Comparison of ENCODE assay signal across 1 cellular context in the genomic region with DNA sequence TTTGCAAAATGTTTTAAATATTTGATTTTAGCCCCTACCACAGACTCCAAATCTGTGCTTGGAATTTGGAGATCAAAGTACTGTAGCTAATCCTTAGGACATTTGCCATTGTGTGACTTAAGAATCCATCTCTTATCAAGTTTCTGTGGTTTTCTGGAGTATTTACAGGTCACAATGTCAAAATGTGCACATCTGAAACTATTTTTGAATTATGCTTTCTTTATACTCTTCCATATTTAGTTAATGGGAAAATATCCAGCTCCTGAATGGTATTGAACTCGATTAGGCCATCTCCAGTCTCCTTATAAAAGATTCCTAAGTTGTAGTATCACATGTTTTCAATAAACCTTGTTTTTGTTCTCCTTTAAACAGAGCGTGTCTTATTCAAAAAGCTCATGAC.
TF ChIP-seq lines count a peak whose summit lies in the region.

No MANE protein-coding gene starts in this region.

TF ChIP-seq in GM23338, 12 proteins besides CTCF, POLR2A, EP300 and RAD21:
- TF ChIP-seq, protein P1, sequence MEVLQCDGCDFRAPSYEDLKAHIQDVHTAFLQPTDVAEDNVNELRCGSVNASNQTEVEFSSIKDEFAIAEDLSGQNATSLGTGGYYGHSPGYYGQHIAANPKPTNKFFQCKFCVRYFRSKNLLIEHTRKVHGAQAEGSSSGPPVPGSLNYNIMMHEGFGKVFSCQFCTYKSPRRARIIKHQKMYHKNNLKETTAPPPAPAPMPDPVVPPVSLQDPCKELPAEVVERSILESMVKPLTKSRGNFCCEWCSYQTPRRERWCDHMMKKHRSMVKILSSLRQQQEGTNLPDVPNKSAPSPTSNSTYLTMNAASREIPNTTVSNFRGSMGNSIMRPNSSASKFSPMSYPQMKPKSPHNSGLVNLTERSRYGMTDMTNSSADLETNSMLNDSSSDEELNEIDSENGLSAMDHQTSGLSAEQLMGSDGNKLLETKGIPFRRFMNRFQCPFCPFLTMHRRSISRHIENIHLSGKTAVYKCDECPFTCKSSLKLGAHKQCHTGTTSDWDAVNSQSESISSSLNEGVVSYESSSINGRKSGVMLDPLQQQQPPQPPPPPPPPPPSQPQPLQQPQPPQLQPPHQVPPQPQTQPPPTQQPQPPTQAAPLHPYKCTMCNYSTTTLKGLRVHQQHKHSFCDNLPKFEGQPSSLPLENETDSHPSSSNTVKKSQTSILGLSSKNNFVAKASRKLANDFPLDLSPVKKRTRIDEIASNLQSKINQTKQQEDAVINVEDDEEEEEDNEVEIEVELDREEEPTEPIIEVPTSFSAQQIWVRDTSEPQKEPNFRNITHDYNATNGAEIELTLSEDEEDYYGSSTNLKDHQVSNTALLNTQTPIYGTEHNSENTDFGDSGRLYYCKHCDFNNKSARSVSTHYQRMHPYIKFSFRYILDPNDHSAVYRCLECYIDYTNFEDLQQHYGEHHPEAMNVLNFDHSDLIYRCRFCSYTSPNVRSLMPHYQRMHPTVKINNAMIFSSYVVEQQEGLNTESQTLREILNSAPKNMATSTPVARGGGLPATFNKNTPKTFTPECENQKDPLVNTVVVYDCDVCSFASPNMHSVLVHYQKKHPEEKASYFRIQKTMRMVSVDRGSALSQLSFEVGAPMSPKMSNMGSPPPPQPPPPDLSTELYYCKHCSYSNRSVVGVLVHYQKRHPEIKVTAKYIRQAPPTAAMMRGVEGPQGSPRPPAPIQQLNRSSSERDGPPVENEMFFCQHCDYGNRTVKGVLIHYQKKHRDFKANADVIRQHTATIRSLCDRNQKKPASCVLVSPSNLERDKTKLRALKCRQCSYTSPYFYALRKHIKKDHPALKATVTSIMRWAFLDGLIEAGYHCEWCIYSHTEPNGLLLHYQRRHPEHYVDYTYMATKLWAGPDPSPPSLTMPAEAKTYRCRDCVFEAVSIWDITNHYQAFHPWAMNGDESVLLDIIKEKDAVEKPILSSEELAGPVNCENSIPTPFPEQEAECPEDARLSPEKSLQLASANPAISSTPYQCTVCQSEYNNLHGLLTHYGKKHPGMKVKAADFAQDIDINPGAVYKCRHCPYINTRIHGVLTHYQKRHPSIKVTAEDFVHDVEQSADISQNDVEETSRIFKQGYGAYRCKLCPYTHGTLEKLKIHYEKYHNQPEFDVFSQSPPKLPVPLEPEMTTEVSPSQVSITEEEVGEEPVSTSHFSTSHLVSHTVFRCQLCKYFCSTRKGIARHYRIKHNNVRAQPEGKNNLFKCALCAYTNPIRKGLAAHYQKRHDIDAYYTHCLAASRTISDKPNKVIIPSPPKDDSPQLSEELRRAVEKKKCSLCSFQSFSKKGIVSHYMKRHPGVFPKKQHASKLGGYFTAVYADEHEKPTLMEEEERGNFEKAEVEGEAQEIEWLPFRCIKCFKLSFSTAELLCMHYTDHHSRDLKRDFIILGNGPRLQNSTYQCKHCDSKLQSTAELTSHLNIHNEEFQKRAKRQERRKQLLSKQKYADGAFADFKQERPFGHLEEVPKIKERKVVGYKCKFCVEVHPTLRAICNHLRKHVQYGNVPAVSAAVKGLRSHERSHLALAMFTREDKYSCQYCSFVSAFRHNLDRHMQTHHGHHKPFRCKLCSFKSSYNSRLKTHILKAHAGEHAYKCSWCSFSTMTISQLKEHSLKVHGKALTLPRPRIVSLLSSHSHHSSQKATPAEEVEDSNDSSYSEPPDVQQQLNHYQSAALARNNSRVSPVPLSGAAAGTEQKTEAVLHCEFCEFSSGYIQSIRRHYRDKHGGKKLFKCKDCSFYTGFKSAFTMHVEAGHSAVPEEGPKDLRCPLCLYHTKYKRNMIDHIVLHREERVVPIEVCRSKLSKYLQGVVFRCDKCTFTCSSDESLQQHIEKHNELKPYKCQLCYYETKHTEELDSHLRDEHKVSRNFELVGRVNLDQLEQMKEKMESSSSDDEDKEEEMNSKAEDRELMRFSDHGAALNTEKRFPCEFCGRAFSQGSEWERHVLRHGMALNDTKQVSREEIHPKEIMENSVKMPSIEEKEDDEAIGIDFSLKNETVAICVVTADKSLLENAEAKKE (CRISPR knock-in tag; IDR thresholded peaks at IDR 0.05): no peak
- TF ChIP-seq JUNB (IDR thresholded peaks at IDR 0.05; ENCODE audit: unreplicated experiment): no peak
- TF ChIP-seq, protein P2, sequence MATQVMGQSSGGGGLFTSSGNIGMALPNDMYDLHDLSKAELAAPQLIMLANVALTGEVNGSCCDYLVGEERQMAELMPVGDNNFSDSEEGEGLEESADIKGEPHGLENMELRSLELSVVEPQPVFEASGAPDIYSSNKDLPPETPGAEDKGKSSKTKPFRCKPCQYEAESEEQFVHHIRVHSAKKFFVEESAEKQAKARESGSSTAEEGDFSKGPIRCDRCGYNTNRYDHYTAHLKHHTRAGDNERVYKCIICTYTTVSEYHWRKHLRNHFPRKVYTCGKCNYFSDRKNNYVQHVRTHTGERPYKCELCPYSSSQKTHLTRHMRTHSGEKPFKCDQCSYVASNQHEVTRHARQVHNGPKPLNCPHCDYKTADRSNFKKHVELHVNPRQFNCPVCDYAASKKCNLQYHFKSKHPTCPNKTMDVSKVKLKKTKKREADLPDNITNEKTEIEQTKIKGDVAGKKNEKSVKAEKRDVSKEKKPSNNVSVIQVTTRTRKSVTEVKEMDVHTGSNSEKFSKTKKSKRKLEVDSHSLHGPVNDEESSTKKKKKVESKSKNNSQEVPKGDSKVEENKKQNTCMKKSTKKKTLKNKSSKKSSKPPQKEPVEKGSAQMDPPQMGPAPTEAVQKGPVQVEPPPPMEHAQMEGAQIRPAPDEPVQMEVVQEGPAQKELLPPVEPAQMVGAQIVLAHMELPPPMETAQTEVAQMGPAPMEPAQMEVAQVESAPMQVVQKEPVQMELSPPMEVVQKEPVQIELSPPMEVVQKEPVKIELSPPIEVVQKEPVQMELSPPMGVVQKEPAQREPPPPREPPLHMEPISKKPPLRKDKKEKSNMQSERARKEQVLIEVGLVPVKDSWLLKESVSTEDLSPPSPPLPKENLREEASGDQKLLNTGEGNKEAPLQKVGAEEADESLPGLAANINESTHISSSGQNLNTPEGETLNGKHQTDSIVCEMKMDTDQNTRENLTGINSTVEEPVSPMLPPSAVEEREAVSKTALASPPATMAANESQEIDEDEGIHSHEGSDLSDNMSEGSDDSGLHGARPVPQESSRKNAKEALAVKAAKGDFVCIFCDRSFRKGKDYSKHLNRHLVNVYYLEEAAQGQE (IDR thresholded peaks at IDR 0.05; ENCODE audit: unreplicated experiment): no peak
- TF ChIP-seq, protein P3, sequence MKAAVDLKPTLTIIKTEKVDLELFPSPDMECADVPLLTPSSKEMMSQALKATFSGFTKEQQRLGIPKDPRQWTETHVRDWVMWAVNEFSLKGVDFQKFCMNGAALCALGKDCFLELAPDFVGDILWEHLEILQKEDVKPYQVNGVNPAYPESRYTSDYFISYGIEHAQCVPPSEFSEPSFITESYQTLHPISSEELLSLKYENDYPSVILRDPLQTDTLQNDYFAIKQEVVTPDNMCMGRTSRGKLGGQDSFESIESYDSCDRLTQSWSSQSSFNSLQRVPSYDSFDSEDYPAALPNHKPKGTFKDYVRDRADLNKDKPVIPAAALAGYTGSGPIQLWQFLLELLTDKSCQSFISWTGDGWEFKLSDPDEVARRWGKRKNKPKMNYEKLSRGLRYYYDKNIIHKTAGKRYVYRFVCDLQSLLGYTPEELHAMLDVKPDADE (IDR thresholded peaks at IDR 0.05): no peak
- no peak for TF ChIP-seq ZNF114 (CRISPR knock-in tag; IDR thresholded peaks at IDR 0.05)
- no peak for TF ChIP-seq NANOG (IDR thresholded peaks at IDR 0.05; ENCODE audit: borderline replicate concordance)
- TF ChIP-seq EZH2 (IDR thresholded peaks at IDR 0.05; ENCODE audit: low read depth, unreplicated experiment): no peak
- no peak for TF ChIP-seq CREB1 (CRISPR knock-in tag; IDR thresholded peaks at IDR 0.05; ENCODE audit: low read depth)
TF ChIP-seq in GM23338: peak in this region for 0.
